In genomic region chr1:153958111-153958960, GRCh38 we compare ENCODE assay signal across 8 cellular contexts. TPM values are rescaled to one million over a fixed set of nuclear protein-coding genes. Genes with fewer than 3 reads are reported as not detected.
DNase-seq lines count a peak whose midpoint lies in the region; ATAC-seq, FAIRE-seq and TF ChIP-seq lines count a peak whose summit lies in the region.

TSS of gene CRTC2 (minus strand) at chr1:153958612. CDS start at chr1:153958497, 115 bp downstream.

- H3K27me3 Mint-ChIP-seq in activated T-helper 2 cell treated with anti-CD3 and anti-CD28 coated beads, Interferon-gamma antibody, Interleukin-2, Interleukin-4, amounts not matched to agents 10 μg/mL and 5 μg/mL and 100 μg/mL, durations not matched to agents 14 hours and 24 hours and 36 hours (ENCODE audit: low read depth) = no peaks in the 10 kb centered on the region
- H3K27me3 Mint-ChIP-seq in naive thymus-derived CD8-positive, alpha-beta T cell = no peaks in the 10 kb centered on the region

- intact Hi-C loops in activated T-helper 2 cell treated with anti-CD3 and anti-CD28 coated beads, Interferon-gamma antibody, Interleukin-2, Interleukin-4, amounts not matched to agents 10 μg/mL and 5 μg/mL and 100 μg/mL, durations not matched to agents 14 hours and 24 hours and 36 hours (cut with micrococcal nuclease) = loop anchor here (1.0 kb wide), 3 partner anchors 9 to 35 kb away; partner anchors contain the start of genes CREB3L4 and DENND4B

- peak within 1 kb of the TSS; percentile 79 for H3K4me3 ChIP-seq in RWPE2 (ENCODE audit: severe bottlenecking)
- peak within 1 kb of the TSS; percentile 90 for H3K4me3 ChIP-seq in fibroblast of mammary gland (ENCODE audit: control insufficient read depth, low read depth, low read length)

- no peaks in the 10 kb centered on the region for H3K27me3 ChIP-seq in RWPE2 (ENCODE audit: insufficient read depth, poor library complexity, severe bottlenecking)

- peak; percentile 85 for ATAC-seq in RWPE2 (ENCODE audit: low read depth)
- peak; percentile 84 to 88 for ATAC-seq in naive thymus-derived CD8-positive, alpha-beta T cell

- FAIRE-seq in H54 (lab: Jason Lieb, UNC) = no peak

- no peak for TF ChIP-seq CTCF in RWPE2 (IDR thresholded peaks at IDR 0.05; ENCODE audit: poor library complexity, severe bottlenecking)
- TF ChIP-seq CTCF in fibroblast of mammary gland (conservative IDR thresholded peaks at IDR 0.05; ENCODE audit: control insufficient read depth, insufficient read depth, low read depth, low read length) = no peak

- POLR2A ChIA-PET in naive thymus-derived CD8-positive, alpha-beta T cell (lab: Charles Lee) = interaction anchor here (0.6 to 13.8 kb wide), 9 partner anchors 9 to 131 kb away, joined by 3 to 315 read pairs (median 42); partner anchors contain the start of genes CREB3L4, DENND4B, GATAD2B and JTB

- peak within 1 kb of the TSS; percentile 94 for H3K27ac Mint-ChIP-seq in activated T-helper 2 cell treated with anti-CD3 and anti-CD28 coated beads, Interferon-gamma antibody, Interleukin-2, Interleukin-4, amounts not matched to agents 10 μg/mL and 5 μg/mL and 100 μg/mL, durations not matched to agents 14 hours and 24 hours and 36 hours
- H3K27ac Mint-ChIP-seq in naive thymus-derived CD8-positive, alpha-beta T cell = peak within 1 kb of the TSS; percentile 85 to 98 (median 96)

- H3K9me3 Mint-ChIP-seq in activated T-helper 2 cell treated with anti-CD3 and anti-CD28 coated beads, Interferon-gamma antibody, Interleukin-2, Interleukin-4, amounts not matched to agents 10 μg/mL and 5 μg/mL and 100 μg/mL, durations not matched to agents 14 hours and 24 hours and 36 hours = no peaks in the 10 kb centered on the region
- H3K9me3 Mint-ChIP-seq in naive thymus-derived CD8-positive, alpha-beta T cell = no peaks in the 10 kb centered on the region

- H3K9me3 ChIP-seq in RWPE2 (ENCODE audit: severe bottlenecking) = no peaks in the 10 kb centered on the region

- H3K27ac ChIP-seq in RWPE2 (ENCODE audit: poor library complexity, severe bottlenecking) = peak within 1 kb of the TSS; percentile 66

- peaks cover 51% of the 10 kb centered on the region for H3K4me1 Mint-ChIP-seq in activated T-helper 2 cell treated with anti-CD3 and anti-CD28 coated beads, Interferon-gamma antibody, Interleukin-2, Interleukin-4, amounts not matched to agents 10 μg/mL and 5 μg/mL and 100 μg/mL, durations not matched to agents 14 hours and 24 hours and 36 hours (ENCODE audit: low read depth)
- peaks cover 37 to 79% (median 63%) of the 10 kb centered on the region in 4 donors for H3K4me1 Mint-ChIP-seq in naive thymus-derived CD8-positive, alpha-beta T cell

- H3K4me1 ChIP-seq in RWPE2 (ENCODE audit: insufficient read depth, poor library complexity, severe bottlenecking) = peaks cover 3% of the 10 kb centered on the region

- peaks cover 38% of the 10 kb centered on the region for H3K36me3 Mint-ChIP-seq in activated T-helper 2 cell treated with anti-CD3 and anti-CD28 coated beads, Interferon-gamma antibody, Interleukin-2, Interleukin-4, amounts not matched to agents 10 μg/mL and 5 μg/mL and 100 μg/mL, durations not matched to agents 14 hours and 24 hours and 36 hours (ENCODE audit: low read depth)
- H3K36me3 Mint-ChIP-seq in naive thymus-derived CD8-positive, alpha-beta T cell = peaks cover 0 to 10% (median 3%) of the 10 kb centered on the region in 3 donors

- TF ChIP-seq POLR2A in H54 (IDR thresholded peaks at IDR 0.05; ENCODE audit: low read depth, low read length) = peak; percentile 45; the same call in 1 of the 2 replicates

- H3K36me3 ChIP-seq in RWPE2 (ENCODE audit: low read depth) = peaks cover 26% of the 10 kb centered on the region

- DNase-seq in EL (peak; percentile 99), H54 (ENCODE audit: insufficient read length, low spot score) (peak; percentile 93), LoVo (ENCODE audit: low spot score) (peak; percentile 99), RWPE2 (ENCODE audit: low spot score) (peak; percentile 98), fibroblast of mammary gland (ENCODE audit: low read depth) (peak; percentile 98)
- peak; percentile 96 for DNase-seq in activated T-helper 2 cell treated with anti-CD3 and anti-CD28 coated beads, Interferon-gamma antibody, Interleukin-2, Interleukin-4, amounts not matched to agents 10 μg/mL and 5 μg/mL and 100 μg/mL, durations not matched to agents 14 hours and 24 hours and 36 hours (ENCODE audit: low spot score)
- peak; percentile 91 to 98 (median 96) for DNase-seq in naive thymus-derived CD8-positive, alpha-beta T cell
- peak; percentile 93 to 97 (median 95) for DNase-seq in stimulated activated naive CD4-positive, alpha-beta T cell (lab: John Stamatoyannopoulos, UW)

- H3K4me3 Mint-ChIP-seq in activated T-helper 2 cell treated with anti-CD3 and anti-CD28 coated beads, Interferon-gamma antibody, Interleukin-2, Interleukin-4, amounts not matched to agents 10 μg/mL and 5 μg/mL and 100 μg/mL, durations not matched to agents 14 hours and 24 hours and 36 hours (ENCODE audit: low read depth) = peak within 1 kb of the TSS; percentile 97
- peak within 1 kb of the TSS; percentile 86 to 100 (median 98) for H3K4me3 Mint-ChIP-seq in naive thymus-derived CD8-positive, alpha-beta T cell

RNA-seq across cellular contexts. Expression of gene CRTC2, which starts in this region (rescaled TPM):
- total RNA-seq in activated T-helper 2 cell treated with anti-CD3 and anti-CD28 coated beads, Interferon-gamma antibody, Interleukin-2, Interleukin-4, amounts not matched to agents 10 μg/mL and 5 μg/mL and 100 μg/mL, durations not matched to agents 14 hours and 24 hours and 36 hours = 71.6 and 79.1 TPM in 2 replicates
- 100 to 1,000 TPM; 132 to 147 TPM for total RNA-seq in naive thymus-derived CD8-positive, alpha-beta T cell
- polyA plus RNA-seq in naive thymus-derived CD8-positive, alpha-beta T cell = 10 to 100 TPM; 21.4 to 49.6 (median 27.1) TPM

Comparison
In these comparisons a context has a peak if more than half of its experiments do, and no peak if none do; other contexts are left out.
1. Peak in every context shown above with its lines: DNase-seq, ATAC-seq, H3K4me3 ChIP-seq and H3K27ac ChIP-seq.